ENCODE assay signal across 14 cellular contexts in genomic region chr1:117627562-117628165, GRCh38. TPM values are rescaled to one million over a fixed set of nuclear protein-coding genes. Genes with fewer than 3 reads are reported as not detected.
DNase-seq lines count a peak whose midpoint lies in the region; ATAC-seq and TF ChIP-seq lines count a peak whose summit lies in the region.
"Had no signal": no experiment of that assay in that cellular context is flagged by ENCODE, and none has a peak within 500 bp of the region (broad histone marks: within the 10 kb centered on the region; RNA-seq: fewer than 3 reads in every experiment).

No MANE protein-coding gene starts in this region.

- H3K4me1 Mint-ChIP-seq in CD4-positive, CD25-positive, alpha-beta regulatory T cell, result peaks cover 9 to 88% (median 62%) of the 10 kb centered on the region in 4 donors
- H3K4me1 Mint-ChIP-seq in IgD-negative memory B cell (peaks cover 47 to 71% (median 52%) of the 10 kb centered on the region in 3 donors), endodermal cell (peaks cover 36% of the 10 kb centered on the region)

- no peak overlapping the region for H3K4me3 ChIP-seq in CD4-positive, CD25-positive, alpha-beta regulatory T cell (ENCODE audit: low read depth, low read length)
- H3K4me3 ChIP-seq in endodermal cell (ENCODE audit: low read length), result no peak overlapping the region
- H3K4me3 ChIP-seq: prostate gland, thoracic aorta had no signal

- no peak for DNase-seq in CD4-positive, CD25-positive, alpha-beta regulatory T cell
- peak; percentile 31 for DNase-seq in NCI-H69 (lab: John Stamatoyannopoulos, UW)
- DNase-seq in germinal center (ENCODE audit: low spot score), result peak; percentile 30
- no peak for DNase-seq in endodermal cell
- no peak for DNase-seq in A172 (ENCODE audit: low spot score)
- DNase-seq in activated CD8-positive, alpha-beta memory T cell treated with anti-CD3 and anti-CD28 coated beads for 24 hours, result no peak
- DNase-seq: activated CD4-positive, alpha-beta T cell treated with anti-CD3 and anti-CD28 coated beads for 4 hours; activated naive CD8-positive, alpha-beta T cell treated with anti-CD3 and anti-CD28 coated beads, Interleukin-2, amount 10 ng/mL, durations not matched to agents 7 days and 5 days; activated T-cell treated with anti-CD3 and anti-CD28 coated beads, Interleukin-2, amount 50 U/mL, for 1 hour; islet precursor cell had no signal

- no peak overlapping the region for H3K9ac ChIP-seq in endodermal cell (ENCODE audit: extremely low read depth, low read length, poor library complexity, severe bottlenecking)

- TF ChIP-seq CTCF in endodermal cell (conservative IDR thresholded peaks at IDR 0.05), result no peak

- ATAC-seq in CD4-positive, CD25-positive, alpha-beta regulatory T cell (ENCODE audit: low read depth in 2 of 2), result no peak
- no peak for ATAC-seq in esophagus mucosa

- H3K27ac Mint-ChIP-seq in CD4-positive, CD25-positive, alpha-beta regulatory T cell, result peak overlapping the region; percentile 49 to 80 (median 61)
- H3K27ac Mint-ChIP-seq in IgD-negative memory B cell (peak overlapping the region; percentile 59 to 78 (median 67)), endodermal cell (no peak overlapping the region)
- H3K27ac Mint-ChIP-seq: activated naive CD8-positive, alpha-beta T cell treated with anti-CD3 and anti-CD28 coated beads, Interleukin-2, amount 10 ng/mL, durations not matched to agents 7 days and 5 days had no signal

- peaks cover 23% of the 10 kb centered on the region for H3K4me1 ChIP-seq in CD4-positive, CD25-positive, alpha-beta regulatory T cell (ENCODE audit: control insufficient read depth, insufficient read depth, low read length, poor library complexity, severe bottlenecking)
- peaks cover 6% of the 10 kb centered on the region for H3K4me1 ChIP-seq in endodermal cell (ENCODE audit: control insufficient read depth, insufficient read depth, low read length)
- H3K4me1 ChIP-seq: prostate gland had no signal

- 89 to 91% methylated on average over 1 to 4 of the region's 5 CpGs for WGBS in endodermal cell (ENCODE audit: insufficient coverage in 1 of 2, insufficient read length in 1 of 2), 2 experiments

- H3K9me3 Mint-ChIP-seq in CD4-positive, CD25-positive, alpha-beta regulatory T cell, result peaks cover 0 to 1% (median 0%) of the 10 kb centered on the region in 7 donors
- H3K9me3 Mint-ChIP-seq in IgD-negative memory B cell (no peaks in the 10 kb centered on the region), endodermal cell (no peaks in the 10 kb centered on the region)
- H3K9me3 Mint-ChIP-seq: activated naive CD8-positive, alpha-beta T cell treated with anti-CD3 and anti-CD28 coated beads, Interleukin-2, amount 10 ng/mL, durations not matched to agents 7 days and 5 days had no signal

- H3K27me3 Mint-ChIP-seq in CD4-positive, CD25-positive, alpha-beta regulatory T cell, result peaks cover 5% of the 10 kb centered on the region
- no peaks in the 10 kb centered on the region for H3K27me3 Mint-ChIP-seq in IgD-negative memory B cell
- peaks cover 1% of the 10 kb centered on the region for H3K27me3 Mint-ChIP-seq in endodermal cell (ENCODE audit: insufficient read depth)

- no peaks in the 10 kb centered on the region for H3K9me3 ChIP-seq in CD4-positive, CD25-positive, alpha-beta regulatory T cell (ENCODE audit: control insufficient read depth in 2 of 2, low read length in 2 of 2)
- H3K9me3 ChIP-seq in endodermal cell (ENCODE audit: control insufficient read depth, low read length), result no peaks in the 10 kb centered on the region
- H3K9me3 ChIP-seq: prostate gland, thoracic aorta had no signal

- H3K4me3 Mint-ChIP-seq in CD4-positive, CD25-positive, alpha-beta regulatory T cell, result peak overlapping the region; percentile 11 to 86 (median 30)
- H3K4me3 Mint-ChIP-seq in IgD-negative memory B cell (peak overlapping the region in 2 of 4 donors; percentile 29 to 68), endodermal cell (no peak overlapping the region)
- H3K4me3 Mint-ChIP-seq: activated naive CD8-positive, alpha-beta T cell treated with anti-CD3 and anti-CD28 coated beads, Interleukin-2, amount 10 ng/mL, durations not matched to agents 7 days and 5 days had no signal

- no peak overlapping the region for H3K27ac ChIP-seq in CD4-positive, CD25-positive, alpha-beta regulatory T cell (ENCODE audit: insufficient read depth, low read length, poor library complexity, severe bottlenecking)
- no peak overlapping the region for H3K27ac ChIP-seq in endodermal cell (ENCODE audit: low read depth, low read length)
- H3K27ac ChIP-seq: prostate gland, thoracic aorta had no signal

- no peaks in the 10 kb centered on the region for H3K27me3 ChIP-seq in CD4-positive, CD25-positive, alpha-beta regulatory T cell (ENCODE audit: control insufficient read depth, insufficient read depth, low read length)
- H3K27me3 ChIP-seq in endodermal cell (ENCODE audit: control insufficient read depth, insufficient read depth, low read length, poor library complexity, severe bottlenecking), result no peaks in the 10 kb centered on the region

- H3K36me3 Mint-ChIP-seq in CD4-positive, CD25-positive, alpha-beta regulatory T cell, result peaks cover 62% of the 10 kb centered on the region
- H3K36me3 Mint-ChIP-seq in IgD-negative memory B cell, result peaks cover 21% of the 10 kb centered on the region
- H3K36me3 Mint-ChIP-seq in endodermal cell (ENCODE audit: low read depth), result peaks cover 3% of the 10 kb centered on the region

- peaks cover 50% of the 10 kb centered on the region for H3K36me3 ChIP-seq in CD4-positive, CD25-positive, alpha-beta regulatory T cell (ENCODE audit: control insufficient read depth, insufficient read depth, low read length)
- no peaks in the 10 kb centered on the region for H3K36me3 ChIP-seq in endodermal cell (ENCODE audit: control insufficient read depth, insufficient read depth, low read length)

RNA-seq across cellular contexts. Expression of gene TENT5C, which starts 21.8 kb away (rescaled TPM):
- 324 TPM for total RNA-seq in CD4-positive, CD25-positive, alpha-beta regulatory T cell
- 10 to 100 TPM; 19.6 to 64.7 (median 33.0) TPM for polyA plus RNA-seq in CD4-positive, CD25-positive, alpha-beta regulatory T cell
- 33.4 TPM for polyA plus RNA-seq in IgD-negative memory B cell
- total RNA-seq in esophagus mucosa, result 1.1 TPM
- 1 to 10 TPM; 1.0 to 1.4 TPM for total RNA-seq in endodermal cell
- polyA plus RNA-seq in endodermal cell (2013, experiment 1 of 2), result 0.61 TPM
- 0.50 TPM for polyA plus RNA-seq in endodermal cell (2013, experiment 2 of 2)
- total RNA-seq in A172 (2014; rRNA removed; shearing (Covaris generic)), result 0.12 and 0.31 TPM in 2 replicates

Comparison
In these comparisons a context has a peak if more than half of its experiments do, and no peak if none do; other contexts are left out.
1. DNase-seq: peak in NCI-H69 (single experiment) and germinal center (single experiment); none in CD4-positive, CD25-positive, alpha-beta regulatory T cell (0 of 3), endodermal cell (single experiment), A172 (single experiment) and activated CD8-positive, alpha-beta memory T cell treated with anti-CD3 and anti-CD28 coated beads for 24 hours (single experiment).
2. RNA of gene TENT5C, which starts 21.8 kb away (total RNA-seq): 324 TPM in CD4-positive, CD25-positive, alpha-beta regulatory T cell (single experiment); 1.0 to 1.4 TPM in endodermal cell, 1.1 TPM in esophagus mucosa (single experiment) and 0.12 to 0.31 TPM in A172; every median in the first group is over 100 times any median in the second.